11 cellular contexts compared by ENCODE assay signal in the genomic region with DNA sequence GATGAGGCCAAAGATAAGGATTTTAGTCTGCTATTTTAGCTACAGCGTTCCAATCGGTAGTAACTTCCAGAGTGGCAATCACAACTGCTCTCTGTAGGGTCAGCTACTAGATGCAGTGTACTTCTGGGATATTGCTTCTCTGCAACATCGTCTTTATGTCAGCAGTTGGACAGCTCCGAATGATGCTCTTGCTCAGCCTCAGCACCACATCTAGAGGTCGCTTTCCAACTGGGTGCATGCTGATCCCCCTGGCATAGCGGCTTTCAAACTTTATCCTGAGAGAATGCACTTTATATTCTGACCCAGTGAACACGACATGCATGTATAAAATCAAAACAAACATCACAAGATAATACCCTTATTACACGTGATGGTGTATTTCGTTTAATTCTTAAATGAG.
DNase-seq lines count a peak whose midpoint lies in the region; ATAC-seq, FAIRE-seq and TF ChIP-seq lines count a peak whose summit lies in the region.
"Had no signal": no experiment of that assay in that cellular context is flagged by ENCODE, and none has a peak within 500 bp of the region (broad histone marks: within the 10 kb centered on the region; RNA-seq: fewer than 3 reads in every experiment).

No MANE protein-coding gene starts in this region.

- H3K36me3 ChIP-seq in GM12878 (ENCODE audit: control insufficient read depth in 2 of 2, insufficient read depth in 2 of 2, low read length in 1 of 2) (no peaks in the 10 kb centered on the region), liver (ENCODE audit: control insufficient read depth in 4 of 4, insufficient read depth in 3 of 4, low read depth in 1 of 4, low read length in 3 of 4) (no peaks in the 10 kb centered on the region)
- H3K36me3 ChIP-seq: heart left ventricle had no signal

- H3K27me3 ChIP-seq in GM12878 (replicated peaks in 1 of 2; ENCODE audit: control insufficient read depth in 2 of 2, insufficient read depth in 2 of 2, low read length in 1 of 2) (no peaks in the 10 kb centered on the region), liver (ENCODE audit: control insufficient read depth in 4 of 4, insufficient read depth in 4 of 4, low read length in 3 of 4) (peaks cover 0 to 2% (median 0%) of the 10 kb centered on the region in 4 donors)
- H3K27me3 ChIP-seq: heart left ventricle had no signal

- no TSS peak for BruUV-seq in GM12878 (replicated peaks; lab: Mats Ljungman, UMichigan)

- H3K79me2 ChIP-seq in GM12878 (ENCODE audit: control insufficient read depth, insufficient read depth, low read length) = no peaks in the 10 kb centered on the region

- no peak overlapping the region for H3K4me2 ChIP-seq in GM12878 (ENCODE audit: control insufficient read depth, insufficient read depth)

- 15% methylated on average over 9 of the region's 9 CpGs for WGBS in GM12878 (ENCODE audit: insufficient coverage, insufficient replicate concordance, low lambda C conversion rate, missing lambda C conversion rate)
- 23% methylated on average over 9 of the region's 9 CpGs for WGBS in liver

- in situ Hi-C loops in GM12878 (cut with MboI) = no loop called here

- H3K9me3 ChIP-seq in GM12878 (replicated peaks; ENCODE audit: control insufficient read depth, insufficient read depth, low read length) = no peaks in the 10 kb centered on the region
- H3K9me3 ChIP-seq in liver (ENCODE audit: control insufficient read depth in 4 of 4, low read length in 3 of 4) = no peaks in the 10 kb centered on the region
- H3K9me3 ChIP-seq: heart left ventricle had no signal

- H3K4me3 ChIP-seq in GM12878 = no peak overlapping the region
- no peak overlapping the region for H3K4me3 ChIP-seq in liver (ENCODE audit: low read depth in 1 of 3, low read length in 3 of 3)
- H3K4me3 ChIP-seq: heart left ventricle had no signal

- no peak for TF ChIP-seq POLR2A in GM12878 (IDR thresholded peaks at IDR 0.05; ENCODE audit: low read depth, low read length)

- DNase-seq in EL = peak; percentile 46
- peak; percentile 68 for DNase-seq in LHCN-M2 (ENCODE audit: low read depth)
- DNase-seq in GM12878 (ENCODE audit: low read depth, low spot score) = no peak
- no peak for DNase-seq in activated CD8-positive, alpha-beta memory T cell treated with anti-CD3 and anti-CD28 coated beads, Interleukin-2, amount 50 U/mL, for 4 hours
- DNase-seq in epidermal melanocyte (ENCODE audit: insufficient read length, low spot score) = no peak
- no peak for DNase-seq in NCI-H1105 (lab: John Stamatoyannopoulos, UW)
- no peak for DNase-seq in NOMO-1 treated with DMSO at 0.1 percent for 48 hours (lab: John Stamatoyannopoulos, UW; ENCODE audit: unreplicated experiment)
- DNase-seq: activated B cell treated with CpG ODN at 0.5 μM for 24 hours, heart left ventricle, NCI-H446 treated with DMSO at 0.1 percent for 48 hours had no signal

- POLR2A ChIA-PET in GM12878 (lab: Charles Lee) = no interaction called here

- H3K4me1 ChIP-seq in GM12878 (ENCODE audit: control insufficient read depth, insufficient read depth, low read length) (no peaks in the 10 kb centered on the region), liver (ENCODE audit: control insufficient read depth in 4 of 4, insufficient read depth in 4 of 4, low read length in 3 of 4) (no peaks in the 10 kb centered on the region)

- H4K20me1 ChIP-seq in GM12878 (ENCODE audit: control insufficient read depth, insufficient read depth) = no peaks in the 10 kb centered on the region

- H3K9ac ChIP-seq in GM12878 (ENCODE audit: control insufficient read depth, insufficient read depth, low read length) = no peak overlapping the region
- H3K9ac ChIP-seq in liver (ENCODE audit: low read depth in 1 of 2, low read length in 2 of 2) = no peak overlapping the region

- SMC1A ChIA-PET in GM12878 (lab: Charles Lee; ENCODE audit: uncharacterized antibody, unreplicated experiment) = no interaction called here

- RAD21 ChIA-PET in GM12878 (lab: Charles Lee; ENCODE audit: unreplicated experiment) = no interaction called here

- ATAC-seq in GM12878 = peak; percentile 47; the same call in 1 of the 3 replicates

- intact Hi-C loops in GM12878 (cut with micrococcal nuclease; ENCODE audit: unreplicated experiment) = no loop called here

- TF ChIP-seq CTCF in GM12878 (IDR thresholded peaks at IDR 0.05 in 2 of 3, conservative IDR thresholded peaks at IDR 0.05 in 1 of 3; ENCODE audit: control insufficient read depth in 2 of 3, extremely low read depth in 1 of 3, insufficient read depth in 1 of 3, low read depth in 3 of 3, low read length in 3 of 3) (no peak), liver (IDR thresholded peaks at IDR 0.05; ENCODE audit: low read depth, low read length, missing input control) (no peak)

- FAIRE-seq in GM12878 (lab: Jason Lieb, UNC) = no peak

- H2AFZ ChIP-seq in GM12878 (ENCODE audit: control insufficient read depth, low read depth, low read length) = no peak overlapping the region

- TF ChIP-seq RAD21 in GM12878 (IDR thresholded peaks at IDR 0.05; ENCODE audit: insufficient read depth, low read depth, low read length) (no peak), liver (IDR thresholded peaks at IDR 0.05) (no peak)

- CTCF ChIA-PET in GM12878 (lab: Yijun Ruan, JAX) = no interaction called here

- H3K27ac ChIP-seq in GM12878 (ENCODE audit: control insufficient read depth, insufficient read depth) (no peak overlapping the region), liver (ENCODE audit: low read depth in 1 of 2, low read length in 2 of 2) (no peak overlapping the region)
- H3K27ac ChIP-seq: heart left ventricle had no signal

- no peak for TF ChIP-seq EP300 in GM12878 (IDR thresholded peaks at IDR 0.05; ENCODE audit: borderline replicate concordance in 1 of 2, control insufficient read depth in 1 of 2, low read depth in 2 of 2, low read length in 2 of 2)

TF ChIP-seq in GM12878, 131 proteins besides CTCF, POLR2A, EP300 and RAD21:
- TF ChIP-seq JUNB (IDR thresholded peaks at IDR 0.05) (no peak), NR2F1 (conservative IDR thresholded peaks at IDR 0.05) (no peak), TCF7 (IDR thresholded peaks at IDR 0.05; ENCODE audit: borderline replicate concordance) (no peak)
- TF ChIP-seq, protein P1, sequence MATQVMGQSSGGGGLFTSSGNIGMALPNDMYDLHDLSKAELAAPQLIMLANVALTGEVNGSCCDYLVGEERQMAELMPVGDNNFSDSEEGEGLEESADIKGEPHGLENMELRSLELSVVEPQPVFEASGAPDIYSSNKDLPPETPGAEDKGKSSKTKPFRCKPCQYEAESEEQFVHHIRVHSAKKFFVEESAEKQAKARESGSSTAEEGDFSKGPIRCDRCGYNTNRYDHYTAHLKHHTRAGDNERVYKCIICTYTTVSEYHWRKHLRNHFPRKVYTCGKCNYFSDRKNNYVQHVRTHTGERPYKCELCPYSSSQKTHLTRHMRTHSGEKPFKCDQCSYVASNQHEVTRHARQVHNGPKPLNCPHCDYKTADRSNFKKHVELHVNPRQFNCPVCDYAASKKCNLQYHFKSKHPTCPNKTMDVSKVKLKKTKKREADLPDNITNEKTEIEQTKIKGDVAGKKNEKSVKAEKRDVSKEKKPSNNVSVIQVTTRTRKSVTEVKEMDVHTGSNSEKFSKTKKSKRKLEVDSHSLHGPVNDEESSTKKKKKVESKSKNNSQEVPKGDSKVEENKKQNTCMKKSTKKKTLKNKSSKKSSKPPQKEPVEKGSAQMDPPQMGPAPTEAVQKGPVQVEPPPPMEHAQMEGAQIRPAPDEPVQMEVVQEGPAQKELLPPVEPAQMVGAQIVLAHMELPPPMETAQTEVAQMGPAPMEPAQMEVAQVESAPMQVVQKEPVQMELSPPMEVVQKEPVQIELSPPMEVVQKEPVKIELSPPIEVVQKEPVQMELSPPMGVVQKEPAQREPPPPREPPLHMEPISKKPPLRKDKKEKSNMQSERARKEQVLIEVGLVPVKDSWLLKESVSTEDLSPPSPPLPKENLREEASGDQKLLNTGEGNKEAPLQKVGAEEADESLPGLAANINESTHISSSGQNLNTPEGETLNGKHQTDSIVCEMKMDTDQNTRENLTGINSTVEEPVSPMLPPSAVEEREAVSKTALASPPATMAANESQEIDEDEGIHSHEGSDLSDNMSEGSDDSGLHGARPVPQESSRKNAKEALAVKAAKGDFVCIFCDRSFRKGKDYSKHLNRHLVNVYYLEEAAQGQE (IDR thresholded peaks at IDR 0.05; ENCODE audit: low read depth, low read length) = peak; percentile 91

TF ChIP-seq in liver, 16 proteins besides CTCF, POLR2A, EP300 and RAD21:
- TF ChIP-seq, protein P2, sequence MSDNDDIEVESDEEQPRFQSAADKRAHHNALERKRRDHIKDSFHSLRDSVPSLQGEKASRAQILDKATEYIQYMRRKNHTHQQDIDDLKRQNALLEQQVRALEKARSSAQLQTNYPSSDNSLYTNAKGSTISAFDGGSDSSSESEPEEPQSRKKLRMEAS (IDR thresholded peaks at IDR 0.05) = no peak
- TF ChIP-seq, protein P1 (IDR thresholded peaks at IDR 0.05) = peak; percentile 95

Comparison
In these comparisons a context has a peak if more than half of its experiments do, and no peak if none do; other contexts are left out.
1. DNase-seq: peak in EL (single experiment) and LHCN-M2 (single experiment); none in GM12878 (single experiment), activated CD8-positive, alpha-beta memory T cell treated with anti-CD3 and anti-CD28 coated beads, Interleukin-2, amount 50 U/mL, for 4 hours (single experiment), epidermal melanocyte (single experiment), NCI-H1105 (single experiment) and NOMO-1 treated with DMSO at 0.1 percent for 48 hours (single experiment).